1 cellular context compared by ENCODE assay signal in the genomic region with DNA sequence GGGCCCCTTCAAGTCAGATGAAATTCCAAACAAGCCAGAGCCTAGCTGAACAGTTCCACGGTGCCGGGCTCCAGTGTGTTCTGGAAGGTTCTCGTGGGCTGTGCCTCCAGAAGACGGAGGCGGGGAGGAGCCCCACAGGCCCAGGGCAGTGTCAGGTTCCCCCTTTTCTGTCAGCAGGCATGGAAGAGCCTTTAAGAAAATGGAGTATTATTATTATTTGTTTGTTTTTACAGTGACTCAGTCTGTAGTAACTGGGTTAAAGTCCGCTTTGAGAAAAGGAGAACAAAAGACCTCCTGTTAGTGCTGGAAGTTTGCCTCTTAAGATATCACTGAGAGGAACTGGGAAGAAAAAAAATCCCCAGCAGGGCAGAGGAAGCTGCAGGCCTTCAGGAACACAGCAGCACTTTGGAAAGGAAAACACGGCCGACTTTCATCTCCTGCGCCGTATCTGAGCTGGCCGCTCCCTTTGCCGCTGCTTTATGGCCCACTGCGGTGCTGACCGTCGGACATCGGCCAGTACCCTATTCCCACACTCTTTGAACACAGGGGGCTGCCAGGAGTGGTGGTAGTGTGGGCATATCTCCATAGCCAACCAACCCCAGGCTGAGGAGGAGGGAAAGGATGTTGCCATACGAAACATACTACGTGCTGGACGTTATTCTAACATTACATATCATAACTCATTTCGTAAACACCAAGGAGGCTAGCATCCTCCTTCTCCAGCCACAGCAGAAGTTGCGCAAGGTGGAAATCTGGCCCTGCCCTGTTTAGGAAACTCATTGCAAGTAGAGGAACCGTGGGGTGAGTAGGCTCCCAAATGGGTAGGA.
TF ChIP-seq lines count a peak whose summit lies in the region.

No MANE protein-coding gene starts in this region.

TF ChIP-seq in HepG2, 621 proteins besides CTCF, POLR2A, EP300 and RAD21 (continued from another document and continues in another):
- TF ChIP-seq, protein P1, sequence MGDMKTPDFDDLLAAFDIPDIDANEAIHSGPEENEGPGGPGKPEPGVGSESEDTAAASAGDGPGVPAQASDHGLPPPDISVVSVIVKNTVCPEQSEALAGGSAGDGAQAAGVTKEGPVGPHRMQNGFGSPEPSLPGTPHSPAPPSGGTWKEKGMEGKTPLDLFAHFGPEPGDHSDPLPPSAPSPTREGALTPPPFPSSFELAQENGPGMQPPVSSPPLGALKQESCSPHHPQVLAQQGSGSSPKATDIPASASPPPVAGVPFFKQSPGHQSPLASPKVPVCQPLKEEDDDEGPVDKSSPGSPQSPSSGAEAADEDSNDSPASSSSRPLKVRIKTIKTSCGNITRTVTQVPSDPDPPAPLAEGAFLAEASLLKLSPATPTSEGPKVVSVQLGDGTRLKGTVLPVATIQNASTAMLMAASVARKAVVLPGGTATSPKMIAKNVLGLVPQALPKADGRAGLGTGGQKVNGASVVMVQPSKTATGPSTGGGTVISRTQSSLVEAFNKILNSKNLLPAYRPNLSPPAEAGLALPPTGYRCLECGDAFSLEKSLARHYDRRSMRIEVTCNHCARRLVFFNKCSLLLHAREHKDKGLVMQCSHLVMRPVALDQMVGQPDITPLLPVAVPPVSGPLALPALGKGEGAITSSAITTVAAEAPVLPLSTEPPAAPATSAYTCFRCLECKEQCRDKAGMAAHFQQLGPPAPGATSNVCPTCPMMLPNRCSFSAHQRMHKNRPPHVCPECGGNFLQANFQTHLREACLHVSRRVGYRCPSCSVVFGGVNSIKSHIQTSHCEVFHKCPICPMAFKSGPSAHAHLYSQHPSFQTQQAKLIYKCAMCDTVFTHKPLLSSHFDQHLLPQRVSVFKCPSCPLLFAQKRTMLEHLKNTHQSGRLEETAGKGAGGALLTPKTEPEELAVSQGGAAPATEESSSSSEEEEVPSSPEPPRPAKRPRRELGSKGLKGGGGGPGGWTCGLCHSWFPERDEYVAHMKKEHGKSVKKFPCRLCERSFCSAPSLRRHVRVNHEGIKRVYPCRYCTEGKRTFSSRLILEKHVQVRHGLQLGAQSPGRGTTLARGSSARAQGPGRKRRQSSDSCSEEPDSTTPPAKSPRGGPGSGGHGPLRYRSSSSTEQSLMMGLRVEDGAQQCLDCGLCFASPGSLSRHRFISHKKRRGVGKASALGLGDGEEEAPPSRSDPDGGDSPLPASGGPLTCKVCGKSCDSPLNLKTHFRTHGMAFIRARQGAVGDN (CRISPR knock-in tag; IDR thresholded peaks at IDR 0.05) = peak; percentile 85
- TF ChIP-seq, protein P2, sequence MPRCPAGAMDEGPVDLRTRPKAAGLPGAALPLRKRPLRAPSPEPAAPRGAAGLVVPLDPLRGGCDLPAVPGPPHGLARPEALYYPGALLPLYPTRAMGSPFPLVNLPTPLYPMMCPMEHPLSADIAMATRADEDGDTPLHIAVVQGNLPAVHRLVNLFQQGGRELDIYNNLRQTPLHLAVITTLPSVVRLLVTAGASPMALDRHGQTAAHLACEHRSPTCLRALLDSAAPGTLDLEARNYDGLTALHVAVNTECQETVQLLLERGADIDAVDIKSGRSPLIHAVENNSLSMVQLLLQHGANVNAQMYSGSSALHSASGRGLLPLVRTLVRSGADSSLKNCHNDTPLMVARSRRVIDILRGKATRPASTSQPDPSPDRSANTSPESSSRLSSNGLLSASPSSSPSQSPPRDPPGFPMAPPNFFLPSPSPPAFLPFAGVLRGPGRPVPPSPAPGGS (CRISPR knock-in tag; IDR thresholded peaks at IDR 0.05) = peak; percentile 30; the same call in 1 of the 2 replicates
- peak; percentile 49; the same call in 1 of the 2 replicates for TF ChIP-seq HIVEP1 (CRISPR knock-in tag; IDR thresholded peaks at IDR 0.05)
- no peak for TF ChIP-seq ZFP41 (CRISPR knock-in tag; IDR thresholded peaks at IDR 0.05; ENCODE audit: borderline replicate concordance)
- TF ChIP-seq ZNF253 (CRISPR knock-in tag; IDR thresholded peaks at IDR 0.05; ENCODE audit: borderline replicate concordance) = no peak
- 0 out of 2 replicates have a peak, but pooled peaks have one; percentile 28 for TF ChIP-seq KMT2B (CRISPR knock-in tag; IDR thresholded peaks at IDR 0.05)
- no peak for TF ChIP-seq ZNF432 (CRISPR knock-in tag; IDR thresholded peaks at IDR 0.05; ENCODE audit: borderline replicate concordance)
- TF ChIP-seq HES4 (CRISPR knock-in tag; IDR thresholded peaks at IDR 0.05; ENCODE audit: borderline replicate concordance) = no peak
- no peak for TF ChIP-seq PITX1 (CRISPR knock-in tag; IDR thresholded peaks at IDR 0.05)
- TF ChIP-seq ZNF652 (CRISPR knock-in tag; IDR thresholded peaks at IDR 0.05; ENCODE audit: borderline replicate concordance, low read depth) = 0 out of 2 replicates have a peak, but pooled peaks have one; percentile 12
- TF ChIP-seq, protein P3, sequence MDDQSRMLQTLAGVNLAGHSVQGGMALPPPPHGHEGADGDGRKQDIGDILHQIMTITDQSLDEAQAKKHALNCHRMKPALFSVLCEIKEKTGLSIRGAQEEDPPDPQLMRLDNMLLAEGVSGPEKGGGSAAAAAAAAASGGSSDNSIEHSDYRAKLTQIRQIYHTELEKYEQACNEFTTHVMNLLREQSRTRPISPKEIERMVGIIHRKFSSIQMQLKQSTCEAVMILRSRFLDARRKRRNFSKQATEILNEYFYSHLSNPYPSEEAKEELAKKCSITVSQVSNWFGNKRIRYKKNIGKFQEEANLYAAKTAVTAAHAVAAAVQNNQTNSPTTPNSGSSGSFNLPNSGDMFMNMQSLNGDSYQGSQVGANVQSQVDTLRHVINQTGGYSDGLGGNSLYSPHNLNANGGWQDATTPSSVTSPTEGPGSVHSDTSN (CRISPR knock-in tag; IDR thresholded peaks at IDR 0.05; ENCODE audit: borderline replicate concordance) = no peak
- TF ChIP-seq, protein P4, sequence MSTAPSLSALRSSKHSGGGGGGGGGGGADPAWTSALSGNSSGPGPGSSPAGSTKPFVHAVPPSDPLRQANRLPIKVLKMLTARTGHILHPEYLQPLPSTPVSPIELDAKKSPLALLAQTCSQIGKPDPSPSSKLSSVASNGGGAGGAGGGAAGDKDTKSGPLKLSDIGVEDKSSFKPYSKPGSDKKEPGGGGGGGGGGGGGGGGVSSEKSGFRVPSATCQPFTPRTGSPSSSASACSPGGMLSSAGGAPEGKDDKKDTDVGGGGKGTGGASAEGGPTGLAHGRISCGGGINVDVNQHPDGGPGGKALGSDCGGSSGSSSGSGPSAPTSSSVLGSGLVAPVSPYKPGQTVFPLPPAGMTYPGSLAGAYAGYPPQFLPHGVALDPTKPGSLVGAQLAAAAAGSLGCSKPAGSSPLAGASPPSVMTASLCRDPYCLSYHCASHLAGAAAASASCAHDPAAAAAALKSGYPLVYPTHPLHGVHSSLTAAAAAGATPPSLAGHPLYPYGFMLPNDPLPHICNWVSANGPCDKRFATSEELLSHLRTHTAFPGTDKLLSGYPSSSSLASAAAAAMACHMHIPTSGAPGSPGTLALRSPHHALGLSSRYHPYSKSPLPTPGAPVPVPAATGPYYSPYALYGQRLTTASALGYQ (CRISPR knock-in tag; IDR thresholded peaks at IDR 0.05) = 0 out of 2 replicates have a peak, but pooled peaks have one; percentile 16
- no peak for TF ChIP-seq RNF2 (conservative IDR thresholded peaks at IDR 0.05; ENCODE audit: low read depth)
- TF ChIP-seq, protein P5, sequence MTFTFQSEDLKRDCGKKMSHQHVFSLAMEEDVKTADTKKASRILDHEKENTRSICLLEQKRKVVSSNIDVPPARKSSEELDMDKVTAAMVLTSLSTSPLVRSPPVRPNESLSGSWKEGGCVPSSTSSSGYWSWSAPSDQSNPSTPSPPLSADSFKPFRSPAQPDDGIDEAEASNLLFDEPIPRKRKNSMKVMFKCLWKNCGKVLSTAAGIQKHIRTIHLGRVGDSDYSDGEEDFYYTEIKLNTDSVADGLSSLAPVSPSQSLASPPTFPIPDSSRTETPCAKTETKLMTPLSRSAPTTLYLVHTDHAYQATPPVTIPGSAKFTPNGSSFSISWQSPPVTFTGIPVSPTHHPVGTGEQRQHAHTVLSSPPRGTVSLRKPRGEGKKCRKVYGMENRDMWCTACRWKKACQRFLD (CRISPR knock-in tag; IDR thresholded peaks at IDR 0.05; ENCODE audit: borderline replicate concordance) = no peak
- no peak for TF ChIP-seq ZNF615 (CRISPR knock-in tag; IDR thresholded peaks at IDR 0.05; ENCODE audit: borderline replicate concordance)
- no peak for TF ChIP-seq MYC (CRISPR knock-in tag; IDR thresholded peaks at IDR 0.05; ENCODE audit: borderline replicate concordance)
- TF ChIP-seq CREB1 (IDR thresholded peaks at IDR 0.05) = no peak
- peak; percentile 15; the same call in 1 of the 2 replicates for TF ChIP-seq CREB1 (CRISPR knock-in tag; IDR thresholded peaks at IDR 0.05)
- TF ChIP-seq, protein P6, sequence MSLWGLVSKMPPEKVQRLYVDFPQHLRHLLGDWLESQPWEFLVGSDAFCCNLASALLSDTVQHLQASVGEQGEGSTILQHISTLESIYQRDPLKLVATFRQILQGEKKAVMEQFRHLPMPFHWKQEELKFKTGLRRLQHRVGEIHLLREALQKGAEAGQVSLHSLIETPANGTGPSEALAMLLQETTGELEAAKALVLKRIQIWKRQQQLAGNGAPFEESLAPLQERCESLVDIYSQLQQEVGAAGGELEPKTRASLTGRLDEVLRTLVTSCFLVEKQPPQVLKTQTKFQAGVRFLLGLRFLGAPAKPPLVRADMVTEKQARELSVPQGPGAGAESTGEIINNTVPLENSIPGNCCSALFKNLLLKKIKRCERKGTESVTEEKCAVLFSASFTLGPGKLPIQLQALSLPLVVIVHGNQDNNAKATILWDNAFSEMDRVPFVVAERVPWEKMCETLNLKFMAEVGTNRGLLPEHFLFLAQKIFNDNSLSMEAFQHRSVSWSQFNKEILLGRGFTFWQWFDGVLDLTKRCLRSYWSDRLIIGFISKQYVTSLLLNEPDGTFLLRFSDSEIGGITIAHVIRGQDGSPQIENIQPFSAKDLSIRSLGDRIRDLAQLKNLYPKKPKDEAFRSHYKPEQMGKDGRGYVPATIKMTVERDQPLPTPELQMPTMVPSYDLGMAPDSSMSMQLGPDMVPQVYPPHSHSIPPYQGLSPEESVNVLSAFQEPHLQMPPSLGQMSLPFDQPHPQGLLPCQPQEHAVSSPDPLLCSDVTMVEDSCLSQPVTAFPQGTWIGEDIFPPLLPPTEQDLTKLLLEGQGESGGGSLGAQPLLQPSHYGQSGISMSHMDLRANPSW (CRISPR knock-in tag; IDR thresholded peaks at IDR 0.05; ENCODE audit: borderline replicate concordance) = no peak
- TF ChIP-seq, protein P7, sequence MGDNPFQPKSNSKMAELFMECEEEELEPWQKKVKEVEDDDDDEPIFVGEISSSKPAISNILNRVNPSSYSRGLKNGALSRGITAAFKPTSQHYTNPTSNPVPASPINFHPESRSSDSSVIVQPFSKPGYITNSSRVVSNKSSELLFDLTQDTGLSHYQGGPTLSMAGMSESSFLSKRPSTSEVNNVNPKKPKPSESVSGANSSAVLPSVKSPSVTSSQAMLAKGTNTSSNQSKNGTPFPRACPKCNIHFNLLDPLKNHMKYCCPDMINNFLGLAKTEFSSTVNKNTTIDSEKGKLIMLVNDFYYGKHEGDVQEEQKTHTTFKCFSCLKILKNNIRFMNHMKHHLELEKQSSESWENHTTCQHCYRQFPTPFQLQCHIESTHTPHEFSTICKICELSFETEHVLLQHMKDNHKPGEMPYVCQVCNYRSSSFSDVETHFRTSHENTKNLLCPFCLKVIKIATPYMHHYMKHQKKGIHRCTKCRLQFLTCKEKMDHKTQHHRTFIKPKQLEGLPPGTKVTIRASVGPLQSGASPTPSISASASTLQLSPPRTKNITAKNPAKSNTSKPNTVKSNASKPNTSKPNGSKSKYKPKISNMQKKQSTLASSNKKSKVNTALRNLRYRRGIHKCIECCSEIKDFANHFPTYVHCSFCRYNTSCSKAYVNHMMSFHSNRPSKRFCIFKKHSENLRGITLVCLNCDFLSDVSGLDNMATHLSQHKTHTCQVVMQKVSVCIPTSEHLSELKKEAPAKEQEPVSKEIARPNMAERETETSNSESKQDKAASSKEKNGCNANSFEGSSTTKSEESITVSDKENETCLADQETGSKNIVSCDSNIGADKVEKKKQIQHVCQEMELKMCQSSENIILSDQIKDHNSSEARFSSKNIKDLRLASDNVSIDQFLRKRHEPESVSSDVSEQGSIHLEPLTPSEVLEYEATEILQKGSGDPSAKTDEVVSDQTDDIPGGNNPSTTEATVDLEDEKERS (CRISPR knock-in tag; IDR thresholded peaks at IDR 0.05) = no peak
- peak; percentile 33; the same call in 1 of the 2 replicates for TF ChIP-seq KDM6A (CRISPR knock-in tag; IDR thresholded peaks at IDR 0.05; ENCODE audit: low read depth)
- TF ChIP-seq AGO1 (IDR thresholded peaks at IDR 0.05; ENCODE audit: low read depth, low read length, poor library complexity, severe bottlenecking) = no peak
- TF ChIP-seq, protein P8, sequence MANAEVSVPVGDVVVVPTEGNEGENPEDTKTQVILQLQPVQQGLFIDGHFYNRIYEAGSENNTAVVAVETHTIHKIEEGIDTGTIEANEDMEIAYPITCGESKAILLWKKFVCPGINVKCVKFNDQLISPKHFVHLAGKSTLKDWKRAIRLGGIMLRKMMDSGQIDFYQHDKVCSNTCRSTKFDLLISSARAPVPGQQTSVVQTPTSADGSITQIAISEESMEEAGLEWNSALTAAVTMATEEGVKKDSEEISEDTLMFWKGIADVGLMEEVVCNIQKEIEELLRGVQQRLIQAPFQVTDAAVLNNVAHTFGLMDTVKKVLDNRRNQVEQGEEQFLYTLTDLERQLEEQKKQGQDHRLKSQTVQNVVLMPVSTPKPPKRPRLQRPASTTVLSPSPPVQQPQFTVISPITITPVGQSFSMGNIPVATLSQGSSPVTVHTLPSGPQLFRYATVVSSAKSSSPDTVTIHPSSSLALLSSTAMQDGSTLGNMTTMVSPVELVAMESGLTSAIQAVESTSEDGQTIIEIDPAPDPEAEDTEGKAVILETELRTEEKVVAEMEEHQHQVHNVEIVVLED (CRISPR knock-in tag; IDR thresholded peaks at IDR 0.05; ENCODE audit: borderline replicate concordance) = 0 out of 2 replicates have a peak, but pooled peaks have one; percentile 21
- TF ChIP-seq KLF15 (CRISPR knock-in tag; IDR thresholded peaks at IDR 0.05; ENCODE audit: borderline replicate concordance) = no peak
